ENCODE assay signal across 8 cellular contexts in genomic region chr3:141011511-141012262, GRCh38. TPM values are rescaled to one million over a fixed set of nuclear protein-coding genes. Genes with fewer than 3 reads are reported as not detected.
A peak's percentile ranks its signal among the peaks of the same experiment; 100 is the strongest.
DNase-seq lines count a peak whose midpoint lies in the region; ATAC-seq and TF ChIP-seq lines count a peak whose summit lies in the region.

No MANE protein-coding gene starts in this region.

- H3K9ac ChIP-seq in Karpas-422 (ENCODE audit: low read length): no peak overlapping the region

- peak; percentile 90 for ATAC-seq in GM21381 (IDR thresholded peaks at IDR 0.05; ENCODE audit: unreplicated experiment)

- H3K27ac ChIP-seq in Karpas-422 (ENCODE audit: low read length): no peak overlapping the region

- no peaks in the 10 kb centered on the region for H3K9me3 ChIP-seq in Karpas-422 (ENCODE audit: low read length)

- H3K4me3 ChIP-seq in Karpas-422 (ENCODE audit: low read length) (no peak overlapping the region), fibroblast of villous mesenchyme (ENCODE audit: low read depth, low read length) (no peak overlapping the region)

- no peak overlapping the region for H3K4me2 ChIP-seq in Karpas-422 (ENCODE audit: low read depth, low read length, poor library complexity, severe bottlenecking)

- no peaks in the 10 kb centered on the region for H4K20me1 ChIP-seq in Karpas-422 (ENCODE audit: insufficient read depth, low read depth, low read length)

- no peaks in the 10 kb centered on the region for H3K27me3 ChIP-seq in Karpas-422 (ENCODE audit: low read length)

- DNase-seq in COLO668 (lab: John Stamatoyannopoulos, UW; ENCODE audit: unreplicated experiment) (peak; percentile 60), Karpas-422 (peak; percentile 91), RPMI7951 (ENCODE audit: low read depth) (peak; percentile 48), fibroblast of villous mesenchyme (ENCODE audit: low read depth) (peak; percentile 56), nucleus accumbens (lab: John Stamatoyannopoulos, UW) (peak in 50 of 56 donors; percentile 3 to 89 (median 42)), superior temporal gyrus (ENCODE audit: extremely low spot score) (peak; percentile 85)
- peak; percentile 34 to 51 for DNase-seq in activated T-helper 1 cell treated with anti-CD3 and anti-CD28 coated beads, Interleukin-2, amount 50 U/mL, for 16 hours (ENCODE audit: low read depth in 1 of 2, low spot score in 1 of 2)

- no peaks in the 10 kb centered on the region for H3K4me1 ChIP-seq in Karpas-422 (ENCODE audit: low read length)

- H3K9me2 ChIP-seq in Karpas-422 (replicated peaks; ENCODE audit: insufficient read depth, low read length): no peaks in the 10 kb centered on the region

- no peak overlapping the region for H2AFZ ChIP-seq in Karpas-422 (ENCODE audit: low read length)

- TF ChIP-seq CTCF in fibroblast of villous mesenchyme (IDR thresholded peaks at IDR 0.05; ENCODE audit: insufficient read depth, low read depth, low read length): peak; percentile 95

- no peaks in the 10 kb centered on the region for H3K36me3 ChIP-seq in Karpas-422 (ENCODE audit: insufficient read depth, low read length)

- H3K79me2 ChIP-seq in Karpas-422 (ENCODE audit: low read length): no peaks in the 10 kb centered on the region

RNA-seq across cellular contexts. Expression of gene SPSB4, which starts 39.5 kb away (rescaled TPM):
- not detected in 2 replicates for total RNA-seq in Karpas-422 (2014; rRNA removed; shearing (Covaris generic); ENCODE audit: low replicate concordance)
- total RNA-seq in RPMI7951 (2014; rRNA removed; shearing (Covaris generic)): not detected in 2 replicates
- not detected in 2 replicates for total RNA-seq in fibroblast of villous mesenchyme
